ENCODE assay signal across 8 cellular contexts in genomic region chrX:134460005-134460860, GRCh38. TPM values are rescaled to one million over a fixed set of nuclear protein-coding genes. Genes with fewer than 3 reads are reported as not detected.
DNase-seq lines count a peak whose midpoint lies in the region; ATAC-seq lines count a peak whose summit lies in the region.

A gene with protein sequence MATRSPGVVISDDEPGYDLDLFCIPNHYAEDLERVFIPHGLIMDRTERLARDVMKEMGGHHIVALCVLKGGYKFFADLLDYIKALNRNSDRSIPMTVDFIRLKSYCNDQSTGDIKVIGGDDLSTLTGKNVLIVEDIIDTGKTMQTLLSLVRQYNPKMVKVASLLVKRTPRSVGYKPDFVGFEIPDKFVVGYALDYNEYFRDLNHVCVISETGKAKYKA (plus strand): TSS chrX:134460165. CDS start chrX:134460312, 147 bp downstream.

- no peaks in the 10 kb centered on the region for H3K9me3 Mint-ChIP-seq in CD4-positive, CD25-positive, alpha-beta regulatory T cell

- H3K27ac Mint-ChIP-seq in CD4-positive, CD25-positive, alpha-beta regulatory T cell, result peak within 1 kb of the TSS; percentile 65 to 95 (median 86)

- peak; percentile 97 to 98 for ATAC-seq in CD4-positive, CD25-positive, alpha-beta regulatory T cell (ENCODE audit: low read depth in 2 of 2)
- peak; percentile 89 for ATAC-seq in GM19438 (IDR thresholded peaks at IDR 0.05; ENCODE audit: low read depth, unreplicated experiment)
- ATAC-seq in HG03558 (IDR thresholded peaks at IDR 0.05; ENCODE audit: extremely low read depth, unreplicated experiment), result peak; percentile 65

- DNase-seq in CD4-positive, CD25-positive, alpha-beta regulatory T cell, result peak; percentile 75 to 85 (median 76)
- DNase-seq in NT2/D1 (ENCODE audit: low read depth, low spot score), result peak; percentile 9
- DNase-seq in activated CD8-positive, alpha-beta memory T cell treated with anti-CD3 and anti-CD28 coated beads, Interleukin-2, amount 50 U/mL, for 4 hours, result peak; percentile 76
- DNase-seq in middle frontal gyrus (ENCODE audit: extremely low spot score, low spot score), result peak; percentile 11
- peak; percentile 61 to 66 for DNase-seq in stimulated activated CD8-positive, alpha-beta memory T cell treated with anti-CD3 and anti-CD28 coated beads, Interleukin-15, amount 100 ng/mL, for 48 hours (ENCODE audit: low read depth in 2 of 2)

- H3K4me1 ChIP-seq in CD4-positive, CD25-positive, alpha-beta regulatory T cell (ENCODE audit: control insufficient read depth, insufficient read depth, low read length, poor library complexity, severe bottlenecking), result peaks cover 17% of the 10 kb centered on the region
- no peaks in the 10 kb centered on the region for H3K4me1 ChIP-seq in NT2/D1 (ENCODE audit: insufficient read depth, insufficient read length)

- H3K4me3 ChIP-seq in CD4-positive, CD25-positive, alpha-beta regulatory T cell (ENCODE audit: low read depth, low read length), result peak within 1 kb of the TSS; percentile 79
- H3K4me3 ChIP-seq in NT2/D1 (ENCODE audit: insufficient read length, low read depth), result peak within 1 kb of the TSS; percentile 43

- no peaks in the 10 kb centered on the region for H3K9me3 ChIP-seq in CD4-positive, CD25-positive, alpha-beta regulatory T cell (ENCODE audit: control insufficient read depth in 2 of 2, low read length in 2 of 2)
- H3K9me3 ChIP-seq in NT2/D1 (ENCODE audit: insufficient read depth, low read length), result no peaks in the 10 kb centered on the region

- peak within 1 kb of the TSS; percentile 56 for H3K9ac ChIP-seq in NT2/D1 (ENCODE audit: insufficient read length, low read depth)

- peak within 1 kb of the TSS; percentile 86 to 95 (median 93) for H3K4me3 Mint-ChIP-seq in CD4-positive, CD25-positive, alpha-beta regulatory T cell

- no peaks in the 10 kb centered on the region for H3K27me3 ChIP-seq in CD4-positive, CD25-positive, alpha-beta regulatory T cell (ENCODE audit: control insufficient read depth, insufficient read depth, low read length)
- H3K27me3 ChIP-seq in NT2/D1 (ENCODE audit: insufficient read depth, insufficient read length), result no peaks in the 10 kb centered on the region

- no peaks in the 10 kb centered on the region for H3K27me3 Mint-ChIP-seq in CD4-positive, CD25-positive, alpha-beta regulatory T cell

- H3K36me3 Mint-ChIP-seq in CD4-positive, CD25-positive, alpha-beta regulatory T cell, result no peaks in the 10 kb centered on the region

- in situ Hi-C loops in endometrial microvascular endothelial cells (cut with HindIII; ENCODE audit: inconsistent ontology term, low pct_unique_long_range_greater_than_20kb, low sequenced_read_pairs), result no loop called here

- H3K4me1 Mint-ChIP-seq in CD4-positive, CD25-positive, alpha-beta regulatory T cell, result peaks cover 8 to 25% (median 21%) of the 10 kb centered on the region in 4 donors

- H3K36me3 ChIP-seq in CD4-positive, CD25-positive, alpha-beta regulatory T cell (ENCODE audit: control insufficient read depth, insufficient read depth, low read length), result no peaks in the 10 kb centered on the region
- no peaks in the 10 kb centered on the region for H3K36me3 ChIP-seq in NT2/D1 (ENCODE audit: insufficient read depth, insufficient read length, low read length)

- peak within 1 kb of the TSS; percentile 65 for H3K27ac ChIP-seq in CD4-positive, CD25-positive, alpha-beta regulatory T cell (ENCODE audit: insufficient read depth, low read length, poor library complexity, severe bottlenecking)

RNA-seq across cellular contexts. Expression of the gene that starts here (rescaled TPM):
- 30.8 TPM for total RNA-seq in CD4-positive, CD25-positive, alpha-beta regulatory T cell
- 100 to 1,000 TPM; 107 to 166 (median 149) TPM for polyA plus RNA-seq in CD4-positive, CD25-positive, alpha-beta regulatory T cell
- 37.2 TPM for total RNA-seq in endometrial microvascular endothelial cells (ENCODE audit: inconsistent ontology term)

Comparison
In these comparisons a context has a peak if more than half of its experiments do, and no peak if none do; other contexts are left out.
1. Peak in every context shown above with its lines: DNase-seq, ATAC-seq, H3K4me3 ChIP-seq and H3K27ac ChIP-seq.
2. DNase-seq: peak in every context shown above with its lines; median percentile 76 in CD4-positive, CD25-positive, alpha-beta regulatory T cell; 76 in activated CD8-positive, alpha-beta memory T cell treated with anti-CD3 and anti-CD28 coated beads, Interleukin-2, amount 50 U/mL, for 4 hours; 64 in stimulated activated CD8-positive, alpha-beta memory T cell treated with anti-CD3 and anti-CD28 coated beads, Interleukin-15, amount 100 ng/mL, for 48 hours; 11 in middle frontal gyrus; 9 in NT2/D1.